33 cellular contexts compared by ENCODE assay signal in the genomic region with DNA sequence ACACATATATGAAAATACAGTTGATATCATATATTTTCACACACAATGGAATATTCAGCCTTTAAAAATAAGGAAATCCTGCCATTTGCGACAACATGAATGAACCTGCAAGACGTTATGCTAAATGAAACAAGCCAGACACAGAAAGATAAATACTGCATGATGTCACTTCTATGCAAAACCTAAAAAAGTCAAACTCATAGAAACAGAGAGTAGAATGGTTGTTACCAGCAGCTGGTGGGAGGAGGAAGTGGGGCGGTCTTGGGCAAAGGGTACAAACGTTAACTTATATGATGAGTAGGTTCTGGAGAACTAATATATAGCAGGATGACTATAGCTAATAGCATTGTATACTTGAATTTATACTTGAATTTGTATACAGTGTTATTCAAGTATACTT.
"Had no signal": no experiment of that assay in that cellular context is flagged by ENCODE, and none has a peak within 500 bp of the region (broad histone marks: within the 10 kb centered on the region; RNA-seq: fewer than 3 reads in every experiment).

No MANE protein-coding gene starts in this region.

- H2AFZ ChIP-seq: PC-9 had no signal

- ATAC-seq: activated CD8-positive, alpha-beta memory T cell treated with anti-CD3 and anti-CD28 coated beads, Interleukin-2, amount 10 ng/mL, durations not matched to agents 7 days and 5 days; activated naive CD8-positive, alpha-beta T cell treated with anti-CD3 and anti-CD28 coated beads, Interleukin-2, amount 50 U/mL, for 24 hours; Right ventricle myocardium inferior; SK-N-SH treated with all-trans-retinoic acid at 6 μM for 48 hours had no signal

- H3K4me2 ChIP-seq: PC-9 had no signal

- H3K27ac ChIP-seq: PC-9, RWPE1, VCaP had no signal

- DNase-seq: activated B cell treated with CpG ODN at 0.5 μM for 24 hours; activated CD4-positive, alpha-beta memory T cell treated with anti-CD3 and anti-CD28 coated beads, Interleukin-2, amount 10 ng/mL, durations not matched to agents 7 days and 5 days; activated CD4-positive, alpha-beta T cell treated with anti-CD3 and anti-CD28 coated beads for 4 hours; activated CD4-positive, alpha-beta T cell treated with anti-CD3 and anti-CD28 coated beads, Interleukin-2, amount 50 U/mL, for 1 hour; activated CD4-positive, CD25-positive, alpha-beta regulatory T cell treated with anti-CD3 and anti-CD28 coated beads, Interleukin-2, amount 50 U/mL, for 72 hours; activated CD8-positive, alpha-beta memory T cell treated with anti-CD3 and anti-CD28 coated beads for 24 hours; activated CD8-positive, alpha-beta memory T cell treated with anti-CD3 and anti-CD28 coated beads, Interleukin-2, amount 10 ng/mL, durations not matched to agents 7 days and 5 days; activated CD8-positive, alpha-beta memory T cell treated with anti-CD3 and anti-CD28 coated beads, Interleukin-2, amount 50 U/mL, for 48 hours; activated effector memory CD4-positive, alpha-beta T cell treated with Interleukin-2 at 50 U/mL for 16 hours; activated naive CD4-positive, alpha-beta T cell treated with anti-CD3 and anti-CD28 coated beads, Interleukin-2, amount 10 ng/mL, durations not matched to agents 7 days and 5 days; activated naive CD8-positive, alpha-beta T cell treated with anti-CD3 and anti-CD28 coated beads, Interleukin-2, amount 50 U/mL, for 24 hours; activated T-cell treated with anti-CD3 and anti-CD28 coated beads, Interleukin-2, amount 50 U/mL, for 48 hours; anterior cingulate cortex; central memory CD4-positive, alpha-beta T cell; NCI-H1048; NCI-H1105 treated with DMSO at 0.1 percent for 48 hours; NCI-H1436; NCI-H1694; NCI-H1930; NCI-H2081 treated with DMSO at 0.1 percent for 48 hours; NCI-H345; NCI-H524 treated with DMSO at 0.1 percent for 48 hours; NK-92 treated with Interleukin-12 subunit alpha and Interleukin-12 subunit beta, amount 100 ng/mL, for 24 hours; PC-9; SIG-M5; T-helper 1 cell; T-helper 2 cell; T-helper 9 cell had no signal

- H3K4me3 ChIP-seq: PC-9 had no signal

- FAIRE-seq: RCC 7860 had no signal
